Comparison of ENCODE assay signal across 16 cellular contexts in genomic region chr2:2656046-2656715, GRCh38.
DNase-seq lines count a peak whose midpoint lies in the region; ATAC-seq and TF ChIP-seq lines count a peak whose summit lies in the region.
"Had no signal": no experiment of that assay in that cellular context is flagged by ENCODE, and none has a peak within 500 bp of the region (broad histone marks: within the 10 kb centered on the region; RNA-seq: fewer than 3 reads in every experiment).

No MANE protein-coding gene starts in this region.

- H3K9me3 Mint-ChIP-seq in type B pancreatic cell (peaks cover 4% of the 10 kb centered on the region), chondrocyte (ENCODE audit: low read depth) (peaks cover 3% of the 10 kb centered on the region)

- H2BK120ac ChIP-seq in neuronal stem cell (ENCODE audit: low read depth, low read length) = no peak overlapping the region

- BruUV-seq in PC-9 (replicated peaks; lab: Mats Ljungman, UMichigan) = no TSS peak

- peaks cover 10% of the 10 kb centered on the region for H3K4me1 Mint-ChIP-seq in type B pancreatic cell (ENCODE audit: unreplicated experiment)
- H3K4me1 Mint-ChIP-seq in chondrocyte (ENCODE audit: low read depth) = peaks cover 12% of the 10 kb centered on the region

- DNase-seq in left cardiac atrium (no peak), left ventricle myocardium inferior (no peak), neuronal stem cell (ENCODE audit: low spot score) (no peak), type B pancreatic cell (ENCODE audit: extremely low spot score, unreplicated experiment) (no peak), chondrocyte (ENCODE audit: low spot score) (no peak), PC-9 (no peak)
- DNase-seq: amniotic stem cell, EL, KG1, left lung, NCI-H2171 treated with DMSO at 0.1 percent for 48 hours had no signal

- no peak overlapping the region for H2BK5ac ChIP-seq in neuronal stem cell (ENCODE audit: low read length)

- no peak overlapping the region for H3K23ac ChIP-seq in neuronal stem cell (ENCODE audit: low read depth, low read length, poor library complexity)

- H4K8ac ChIP-seq in neuronal stem cell (ENCODE audit: low read depth, low read length) = no peak overlapping the region

- H3K4me3 ChIP-seq in left ventricle myocardium inferior (no peak overlapping the region), neuronal stem cell (ENCODE audit: low read length in 2 of 2) (no peak overlapping the region), PC-9 (no peak overlapping the region)
- H3K4me3 ChIP-seq: left lung had no signal

- H4K91ac ChIP-seq in neuronal stem cell (ENCODE audit: low read depth, low read length, poor library complexity) = no peak overlapping the region

- no peak overlapping the region for H3K4me2 ChIP-seq in neuronal stem cell (ENCODE audit: insufficient read depth, low read length, poor library complexity, severe bottlenecking)
- no peak overlapping the region for H3K4me2 ChIP-seq in PC-9

- H2AFZ ChIP-seq in neuronal stem cell (ENCODE audit: low read length) (peak overlapping the region; percentile 91), PC-9 (no peak overlapping the region)

- no peaks in the 10 kb centered on the region for H3K36me3 Mint-ChIP-seq in type B pancreatic cell
- no peaks in the 10 kb centered on the region for H3K36me3 Mint-ChIP-seq in chondrocyte (ENCODE audit: low read depth)

- WGBS in neuronal stem cell (ENCODE audit: extremely low coverage in 2 of 2, insufficient read length in 2 of 2, insufficient replicate concordance in 1 of 2), 2 donors = no CpG with 5 or more reads among the region's 20 CpGs

- CTCF ChIA-PET in PC-9 (lab: Charles Lee) = no interaction called here

- H3K27ac ChIP-seq in left ventricle myocardium inferior (replicated peaks) (no peak overlapping the region), cingulate gyrus (ENCODE audit: low read depth, low read length) (peak overlapping the region; percentile 51), neuronal stem cell (replicated peaks; ENCODE audit: low read length) (no peak overlapping the region), PC-9 (no peak overlapping the region)
- H3K27ac ChIP-seq: left lung, RWPE1 had no signal

- H2BK15ac ChIP-seq in neuronal stem cell (ENCODE audit: low read length) = no peak overlapping the region

- POLR2A ChIA-PET in PC-9 (lab: Charles Lee; ENCODE audit: unreplicated experiment) = no interaction called here

- no peak overlapping the region for H3K14ac ChIP-seq in neuronal stem cell (ENCODE audit: low read length)

- H3K79me2 ChIP-seq in PC-9 (ENCODE audit: low read depth) = no peaks in the 10 kb centered on the region

- peaks cover 27% of the 10 kb centered on the region for H3K27me3 ChIP-seq in left ventricle myocardium inferior (ENCODE audit: low read depth)
- H3K27me3 ChIP-seq in neuronal stem cell (ENCODE audit: control insufficient read depth in 3 of 3, insufficient read depth in 3 of 3, low read depth in 1 of 3, low read length in 3 of 3) = no peaks in the 10 kb centered on the region
- peaks cover 74% of the 10 kb centered on the region for H3K27me3 ChIP-seq in PC-9 (ENCODE audit: insufficient read depth, low read depth)

- no peak overlapping the region for H2BK12ac ChIP-seq in neuronal stem cell (ENCODE audit: low read length)

- H3K4me1 ChIP-seq in left ventricle myocardium inferior (peaks cover 17% of the 10 kb centered on the region), neuronal stem cell (ENCODE audit: control insufficient read depth in 2 of 2, insufficient read depth in 1 of 2, low read depth in 1 of 2, low read length in 2 of 2) (peaks cover 2 to 7% of the 10 kb centered on the region in 2 donors), PC-9 (replicated peaks; ENCODE audit: insufficient read depth) (no peaks in the 10 kb centered on the region)
- H3K4me1 ChIP-seq: left lung had no signal

- no peaks in the 10 kb centered on the region for H3K9me2 ChIP-seq in PC-9 (ENCODE audit: insufficient read depth)

- H3F3A ChIP-seq in PC-9 (ENCODE audit: insufficient read depth, low read depth) = no peaks in the 10 kb centered on the region

- H3K27ac Mint-ChIP-seq in type B pancreatic cell = no peak overlapping the region
- no peak overlapping the region for H3K27ac Mint-ChIP-seq in chondrocyte (ENCODE audit: unreplicated experiment)
- H3K27ac Mint-ChIP-seq: T-helper 1 cell treated with Interleukin-12 subunit alpha and Interleukin-12 subunit beta and Interleukin-4 antibody, amounts not matched to agents 30 μg/mL and 1 μg/mL, for 36 hours had no signal

- no peaks in the 10 kb centered on the region for H3K36me3 ChIP-seq in left ventricle myocardium inferior
- H3K36me3 ChIP-seq in neuronal stem cell (replicated peaks in 1 of 2; ENCODE audit: control insufficient read depth in 2 of 2, insufficient read depth in 2 of 2, low read length in 2 of 2) = no peaks in the 10 kb centered on the region
- no peaks in the 10 kb centered on the region for H3K36me3 ChIP-seq in PC-9 (ENCODE audit: low read depth)
- H3K36me3 ChIP-seq: left lung had no signal

- ATAC-seq in left cardiac atrium (peak; percentile 24 to 44), SK-N-SH treated with all-trans-retinoic acid at 6 μM for 48 hours (no peak)
- ATAC-seq: HCT116, left lung had no signal

- H3K9me3 ChIP-seq in left ventricle myocardium inferior (replicated peaks) (no peaks in the 10 kb centered on the region), neuronal stem cell (replicated peaks in 1 of 2; ENCODE audit: control insufficient read depth in 2 of 2, insufficient read depth in 1 of 2, low read depth in 1 of 2, low read length in 2 of 2) (peaks cover 0 to 4% of the 10 kb centered on the region in 2 donors), PC-9 (ENCODE audit: insufficient read depth, low read depth) (no peaks in the 10 kb centered on the region)

- no peak overlapping the region for H2AK5ac ChIP-seq in neuronal stem cell (ENCODE audit: low read depth, low read length)

- no peak for TF ChIP-seq CTCF in left ventricle myocardium inferior (IDR thresholded peaks at IDR 0.05; ENCODE audit: borderline replicate concordance)
- TF ChIP-seq CTCF in type B pancreatic cell (conservative IDR thresholded peaks at IDR 0.05) = peak; percentile 54
- no peak for TF ChIP-seq CTCF in chondrocyte (IDR thresholded peaks at IDR 0.05)
- no peak for TF ChIP-seq CTCF in PC-9 (conservative IDR thresholded peaks at IDR 0.05)

- H3K4me3 Mint-ChIP-seq in type B pancreatic cell (no peak overlapping the region), chondrocyte (ENCODE audit: unreplicated experiment) (no peak overlapping the region)
- H3K4me3 Mint-ChIP-seq: T-helper 1 cell treated with Interleukin-12 subunit alpha and Interleukin-12 subunit beta and Interleukin-4 antibody, amounts not matched to agents 30 μg/mL and 1 μg/mL, for 36 hours had no signal

- H3K9ac ChIP-seq in neuronal stem cell (ENCODE audit: low read depth, low read length, poor library complexity) = no peak overlapping the region

- no peak overlapping the region for H3K4ac ChIP-seq in neuronal stem cell (ENCODE audit: low read length)

- H3K27me3 Mint-ChIP-seq in type B pancreatic cell (peaks cover 9% of the 10 kb centered on the region), chondrocyte (ENCODE audit: low read depth) (peaks cover 7% of the 10 kb centered on the region)

- peaks cover 4% of the 10 kb centered on the region; the same call in 1 of the 2 replicates for H4K20me1 ChIP-seq in PC-9 (ENCODE audit: insufficient read depth)

- H3K79me1 ChIP-seq in neuronal stem cell (ENCODE audit: low read depth, low read length) = peaks cover 3% of the 10 kb centered on the region

- intact Hi-C loops in left cardiac atrium (cut with DNase I) (no loop called here), left ventricle myocardium inferior (cut with micrococcal nuclease) (no loop called here), PC-9 (cut with micrococcal nuclease; ENCODE audit: unreplicated experiment) (no loop called here)

- H3K18ac ChIP-seq in neuronal stem cell (ENCODE audit: low read length) = peak overlapping the region; percentile 76

TF ChIP-seq in SK-N-SH treated with all-trans-retinoic acid at 6 μM for 48 hours, 23 proteins besides CTCF, POLR2A, EP300 and RAD21 (continues in another document):
- no peak for TF ChIP-seq OSR1 (CRISPR knock-in tag; IDR thresholded peaks at IDR 0.05)
- TF ChIP-seq CSDC2 (CRISPR knock-in tag; IDR thresholded peaks at IDR 0.05) = no peak
- no peak for TF ChIP-seq ZNF70 (CRISPR knock-in tag; IDR thresholded peaks at IDR 0.05)
- no peak for TF ChIP-seq BACH2 (CRISPR knock-in tag; IDR thresholded peaks at IDR 0.05; ENCODE audit: borderline replicate concordance)
- TF ChIP-seq ESRRG (CRISPR knock-in tag; IDR thresholded peaks at IDR 0.05) = no peak
- TF ChIP-seq TOX (CRISPR knock-in tag; IDR thresholded peaks at IDR 0.05; ENCODE audit: borderline replicate concordance) = no peak
- no peak for TF ChIP-seq ISL1 (CRISPR knock-in tag; IDR thresholded peaks at IDR 0.05)
- TF ChIP-seq ZC3H10 (CRISPR knock-in tag; IDR thresholded peaks at IDR 0.05) = no peak
- TF ChIP-seq SNAI2 (CRISPR knock-in tag; IDR thresholded peaks at IDR 0.05) = no peak
- no peak for TF ChIP-seq TSHZ2 (CRISPR knock-in tag; IDR thresholded peaks at IDR 0.05)
